17 cellular contexts compared by ENCODE assay signal in the genomic region with DNA sequence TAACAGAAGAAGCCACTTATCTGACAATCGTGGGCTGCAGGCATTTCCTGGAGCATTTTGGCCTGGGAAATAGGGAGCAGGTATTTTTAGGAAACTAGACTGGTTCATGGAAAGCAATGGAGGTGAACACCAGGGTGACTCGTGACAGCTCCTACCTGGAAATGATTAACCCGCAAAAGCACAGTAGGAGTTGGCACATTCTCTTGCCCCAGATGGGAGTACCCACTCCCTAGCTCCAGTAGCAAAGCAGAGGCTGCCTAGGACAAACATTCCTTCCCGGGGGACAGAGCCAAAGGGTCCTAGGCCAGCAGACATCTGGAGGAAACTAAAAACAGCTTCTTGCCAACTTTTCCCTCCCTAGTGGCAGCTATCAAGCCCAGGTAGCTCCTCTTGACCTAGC. TPM values are rescaled to one million over a fixed set of nuclear protein-coding genes. Genes with fewer than 3 reads are reported as not detected.
DNase-seq lines count a peak whose midpoint lies in the region; ATAC-seq and TF ChIP-seq lines count a peak whose summit lies in the region.
"Had no signal": no experiment of that assay in that cellular context is flagged by ENCODE, and none has a peak within 500 bp of the region (broad histone marks: within the 10 kb centered on the region; RNA-seq: fewer than 3 reads in every experiment).

No MANE protein-coding gene starts in this region.

- no peak for ATAC-seq in effector memory CD8-positive, alpha-beta T cell (replicated peaks)
- peak; percentile 27 for ATAC-seq in left lung

- H3K27ac Mint-ChIP-seq in effector memory CD8-positive, alpha-beta T cell = peak overlapping the region; percentile 95 to 99

- H3K36me3 ChIP-seq in left lung = no peaks in the 10 kb centered on the region
- H3K36me3 ChIP-seq: SJCRH30 had no signal

- peaks cover 52% of the 10 kb centered on the region for H3K36me3 Mint-ChIP-seq in effector memory CD8-positive, alpha-beta T cell (ENCODE audit: insufficient read depth)

- in situ Hi-C loops in ACHN (cut with HindIII; ENCODE audit: low pct_ligation_motif_present, low pct_unique_long_range_greater_than_20kb, low sequenced_read_pairs) = no loop called here
- in situ Hi-C loops in Caki2 (cut with HindIII; ENCODE audit: low pct_unique_long_range_greater_than_20kb, low sequenced_read_pairs) = no loop called here

- peak; percentile 1 for DNase-seq in ACHN
- peak; percentile 12 for DNase-seq in Caki2 (ENCODE audit: low read depth)
- no peak for DNase-seq in effector memory CD8-positive, alpha-beta T cell
- DNase-seq in left lung = no peak
- DNase-seq in NCI-H510A (lab: John Stamatoyannopoulos, UW) = no peak
- no peak for DNase-seq in stimulated activated CD4-positive, alpha-beta T cell treated with anti-CD3 and anti-CD28 coated beads, Interleukin-4, amount 100 ng/mL, for 4 hours
- no peak for DNase-seq in NCI-H1105 treated with DMSO at 0.1 percent for 48 hours (lab: John Stamatoyannopoulos, UW)
- no peak for DNase-seq in DMS114 treated with DMSO at 0.1 percent for 48 hours (lab: John Stamatoyannopoulos, UW; ENCODE audit: unreplicated experiment)
- DNase-seq: CD4-positive, alpha-beta T cell; DMS 273 treated with DMSO at 0.1 percent for 48 hours; EL; KBM-7; NCI-H1436; NCI-H2029; NCI-H510A treated with DMSO at 0.1 percent for 48 hours; PC-9; SJCRH30 had no signal

- H3K4me1 Mint-ChIP-seq in effector memory CD8-positive, alpha-beta T cell (ENCODE audit: low read depth in 2 of 2) = peaks cover 40 to 50% of the 10 kb centered on the region in 2 donors

- H3K27ac ChIP-seq in left lung = no peak overlapping the region
- H3K27ac ChIP-seq: PC-9, SJCRH30 had no signal

- peak overlapping the region; percentile 8 to 69 for H3K4me3 Mint-ChIP-seq in effector memory CD8-positive, alpha-beta T cell

- TF ChIP-seq CTCF in left lung (IDR thresholded peaks at IDR 0.05) = no peak

- peaks cover 0 to 46% of the 10 kb centered on the region in 2 donors for H3K4me1 ChIP-seq in left lung
- H3K4me1 ChIP-seq: SJCRH30 had no signal

- no peak overlapping the region for H3K4me3 ChIP-seq in left lung
- H3K4me3 ChIP-seq: PC-9, SJCRH30 had no signal

- peaks cover 0 to 7% of the 10 kb centered on the region in 2 donors for H3K27me3 ChIP-seq in left lung
- H3K27me3 ChIP-seq: SJCRH30 had no signal

- intact Hi-C loops in left lung (cut with DNase I) = no loop called here

- no peaks in the 10 kb centered on the region for H3K9me3 ChIP-seq in left lung
- H3K9me3 ChIP-seq: SJCRH30 had no signal

- no peaks in the 10 kb centered on the region for H3K9me3 Mint-ChIP-seq in effector memory CD8-positive, alpha-beta T cell
- H3K9me3 Mint-ChIP-seq: CD4-positive, alpha-beta T cell had no signal

- H3K27me3 Mint-ChIP-seq in effector memory CD8-positive, alpha-beta T cell = no peaks in the 10 kb centered on the region

RNA-seq across cellular contexts. Expression of a gene that starts 29.0 kb away (rescaled TPM):
- 0.27 and 0.90 TPM in 2 replicates for total RNA-seq in Caki2 (2014; rRNA removed; shearing (Covaris generic); ENCODE audit: low replicate concordance)
- total RNA-seq in left lung = 10 to 100 TPM; 10.6 to 13.3 TPM
- total RNA-seq: PC-9 had no signal

Comparison
In these comparisons a context has a peak if more than half of its experiments do, and no peak if none do; other contexts are left out.
1. DNase-seq: peak in ACHN (single experiment) and Caki2 (single experiment); none in effector memory CD8-positive, alpha-beta T cell (0 of 3), left lung (0 of 2), NCI-H510A (single experiment), stimulated activated CD4-positive, alpha-beta T cell treated with anti-CD3 and anti-CD28 coated beads, Interleukin-4, amount 100 ng/mL, for 4 hours (0 of 2), NCI-H1105 treated with DMSO at 0.1 percent for 48 hours (single experiment) and DMS114 treated with DMSO at 0.1 percent for 48 hours (single experiment).